Comparison of ENCODE assay signal across 10 cellular contexts in genomic region chr6:11258260-11259237, GRCh38. TPM values are rescaled to one million over a fixed set of nuclear protein-coding genes. Genes with fewer than 3 reads are reported as not detected.
DNase-seq lines count a peak whose midpoint lies in the region; ATAC-seq, FAIRE-seq and TF ChIP-seq lines count a peak whose summit lies in the region.
"Had no signal": no experiment of that assay in that cellular context is flagged by ENCODE, and none has a peak within 500 bp of the region (broad histone marks: within the 10 kb centered on the region; RNA-seq: fewer than 3 reads in every experiment).

No MANE protein-coding gene starts in this region.

- POLR2A ChIA-PET in activated CD4-positive, alpha-beta memory T cell treated with anti-CD3 and anti-CD28 coated beads, Interleukin-2, amount 10 ng/mL, durations not matched to agents 7 days and 5 days (lab: Charles Lee) = interaction anchor here (0.6 to 3.3 kb wide), 19 partner anchors 10 to 237 kb away, joined by 3 to 79 read pairs (median 6); partner anchors contain the start of gene NEDD9

- H3K27ac Mint-ChIP-seq in activated CD4-positive, alpha-beta memory T cell treated with anti-CD3 and anti-CD28 coated beads, Interleukin-2, amount 10 ng/mL, durations not matched to agents 7 days and 5 days = peak overlapping the region; percentile 90
- peak overlapping the region; percentile 85 to 93 for H3K27ac Mint-ChIP-seq in natural killer cell

- intact Hi-C loops in natural killer cell (cut with micrococcal nuclease) = loop anchor here (1.0 to 5.0 kb wide), 2 partner anchors 34 kb away; no protein-coding TSS in a partner anchor

- no peaks in the 10 kb centered on the region for H3K27me3 Mint-ChIP-seq in activated CD4-positive, alpha-beta memory T cell treated with anti-CD3 and anti-CD28 coated beads, Interleukin-2, amount 10 ng/mL, durations not matched to agents 7 days and 5 days
- H3K27me3 Mint-ChIP-seq in natural killer cell (ENCODE audit: low read depth in 2 of 2) = no peaks in the 10 kb centered on the region

- TF ChIP-seq CTCF in natural killer cell (IDR thresholded peaks at IDR 0.05) = no peak

- H3K36me3 Mint-ChIP-seq in activated CD4-positive, alpha-beta memory T cell treated with anti-CD3 and anti-CD28 coated beads, Interleukin-2, amount 10 ng/mL, durations not matched to agents 7 days and 5 days (ENCODE audit: low read depth) = peaks cover 55% of the 10 kb centered on the region
- no peaks in the 10 kb centered on the region for H3K36me3 Mint-ChIP-seq in natural killer cell

- H3K4me3 Mint-ChIP-seq in activated CD4-positive, alpha-beta memory T cell treated with anti-CD3 and anti-CD28 coated beads, Interleukin-2, amount 10 ng/mL, durations not matched to agents 7 days and 5 days = peak overlapping the region; percentile 44
- peak overlapping the region; percentile 69 for H3K4me3 Mint-ChIP-seq in natural killer cell

- CTCF ChIA-PET in activated CD4-positive, alpha-beta memory T cell treated with anti-CD3 and anti-CD28 coated beads, Interleukin-2, amount 10 ng/mL, durations not matched to agents 7 days and 5 days (lab: Charles Lee) = interaction anchor here (0.8 to 1.6 kb wide), 8 partner anchors 9 to 238 kb away, joined by 3 to 8 read pairs (median 4); partner anchors contain the start of gene NEDD9

- ATAC-seq in HG02642 (IDR thresholded peaks at IDR 0.05; ENCODE audit: poor library complexity, unreplicated experiment) (peak; percentile 58), natural killer cell (peak; percentile 71 to 87 (median 85)), HG03025 (IDR thresholded peaks at IDR 0.05; ENCODE audit: low FRiP score, unreplicated experiment) (no peak)

- peaks cover 60% of the 10 kb centered on the region for H3K4me1 Mint-ChIP-seq in activated CD4-positive, alpha-beta memory T cell treated with anti-CD3 and anti-CD28 coated beads, Interleukin-2, amount 10 ng/mL, durations not matched to agents 7 days and 5 days
- H3K4me1 Mint-ChIP-seq in natural killer cell = peaks cover 87 to 92% of the 10 kb centered on the region in 2 donors

- peak; percentile 71 for FAIRE-seq in GM18507 (lab: Jason Lieb, UNC)

- H3K9me3 Mint-ChIP-seq in activated CD4-positive, alpha-beta memory T cell treated with anti-CD3 and anti-CD28 coated beads, Interleukin-2, amount 10 ng/mL, durations not matched to agents 7 days and 5 days = no peaks in the 10 kb centered on the region
- no peaks in the 10 kb centered on the region for H3K9me3 Mint-ChIP-seq in natural killer cell

- DNase-seq in GM18507 (ENCODE audit: extremely low spot score, insufficient read length, low read depth) (no peak), natural killer cell (peak; percentile 40), kidney glomerular epithelial cell (lab: John Stamatoyannopoulos, UW) (no peak), NCI-H1105 (lab: John Stamatoyannopoulos, UW) (no peak)
- peak; percentile 70 for DNase-seq in activated CD4-positive, alpha-beta memory T cell treated with anti-CD3 and anti-CD28 coated beads, Interleukin-2, amount 10 ng/mL, durations not matched to agents 7 days and 5 days
- DNase-seq in stimulated activated CD4-positive, alpha-beta T cell treated with anti-CD3 and anti-CD28 coated beads, Interleukin-2, amount 100 ng/mL, for 48 hours = no peak
- DNase-seq: adrenal gland, NCI-H1694 had no signal

RNA-seq across cellular contexts. Expression of gene NEDD9, which starts 26.1 kb away (rescaled TPM):
- 10 to 100 TPM; 60.1 to 64.8 TPM for total RNA-seq in activated CD4-positive, alpha-beta memory T cell treated with anti-CD3 and anti-CD28 coated beads, Interleukin-2, amount 10 ng/mL, durations not matched to agents 7 days and 5 days
- 100 to 1,000 TPM; 106 to 110 (median 107) TPM for total RNA-seq in natural killer cell

Comparison
In these comparisons a context has a peak if more than half of its experiments do, and no peak if none do; other contexts are left out.
1. DNase-seq: peak in activated CD4-positive, alpha-beta memory T cell treated with anti-CD3 and anti-CD28 coated beads, Interleukin-2, amount 10 ng/mL, durations not matched to agents 7 days and 5 days (single experiment) and natural killer cell (single experiment); none in GM18507 (single experiment), kidney glomerular epithelial cell (single experiment), NCI-H1105 (single experiment) and stimulated activated CD4-positive, alpha-beta T cell treated with anti-CD3 and anti-CD28 coated beads, Interleukin-2, amount 100 ng/mL, for 48 hours (0 of 2).